20 cellular contexts compared by ENCODE assay signal in genomic region chr17:43442711-43443110, GRCh38. TPM values are rescaled to one million over a fixed set of nuclear protein-coding genes. Genes with fewer than 3 reads are reported as not detected.
A peak's percentile ranks its signal among the peaks of the same experiment; 100 is the strongest.
DNase-seq lines count a peak whose midpoint lies in the region; ATAC-seq and TF ChIP-seq lines count a peak whose summit lies in the region.
"Had no signal": no experiment of that assay in that cellular context is flagged by ENCODE, and none has a peak within 500 bp of the region (broad histone marks: within the 10 kb centered on the region; RNA-seq: fewer than 3 reads in every experiment).

No MANE protein-coding gene starts in this region.

- no peak for TF ChIP-seq CTCF in fibroblast of the aortic adventitia (IDR thresholded peaks at IDR 0.05; ENCODE audit: insufficient read depth, low read length)
- TF ChIP-seq CTCF in omental fat pad (IDR thresholded peaks at IDR 0.05): no peak

- no peak overlapping the region for H3K4me3 ChIP-seq in fibroblast of the aortic adventitia (ENCODE audit: low read depth, low read length)
- H3K4me3 ChIP-seq: body of pancreas, ovary, SK-N-MC, vagina had no signal

- intact Hi-C loops in posterior cingulate gyrus (cut with DNase I): no loop called here

- ATAC-seq in SK-N-SH treated with all-trans-retinoic acid at 6 μM for 48 hours (peak; percentile 73), omental fat pad (ENCODE audit: low FRiP score) (peak; percentile 91)
- ATAC-seq: body of pancreas had no signal

- DNase-seq in EL: peak; percentile 50
- peak; percentile 79 for DNase-seq in fibroblast of the aortic adventitia (ENCODE audit: low read depth)
- no peak for DNase-seq in omental fat pad (ENCODE audit: low spot score)
- no peak for DNase-seq in activated gamma-delta T cell treated with Interleukin-2 at 50 U/mL for 16 hours
- no peak for DNase-seq in activated CD4-positive, alpha-beta T cell treated with anti-CD3 and anti-CD28 coated beads for 1 hour
- DNase-seq in GDM1 (lab: John Stamatoyannopoulos, UW): no peak
- no peak for DNase-seq in posterior cingulate gyrus
- DNase-seq: activated effector memory CD4-positive, alpha-beta T cell treated with Interleukin-2 at 50 U/mL for 16 hours; body of pancreas; C1 segment of cervical spinal cord; DMS79; effector CD4-positive, alpha-beta T cell; NCI-H1105; NCI-H2171 treated with DMSO at 0.1 percent for 48 hours; NK-92 treated with Interleukin-12 subunit alpha and Interleukin-12 subunit beta, amount 100 ng/mL, for 24 hours; stimulated activated naive CD4-positive, alpha-beta T cell treated with Interleukin-2 at 50 U/mL for 16 hours had no signal

TF ChIP-seq in SK-N-SH treated with all-trans-retinoic acid at 6 μM for 48 hours, 23 proteins besides CTCF, POLR2A, EP300 and RAD21:
- TF ChIP-seq ISL1 (CRISPR knock-in tag; IDR thresholded peaks at IDR 0.05): no peak
- no peak for TF ChIP-seq ZNF565 (CRISPR knock-in tag; conservative IDR thresholded peaks at IDR 0.05; ENCODE audit: low read depth)
- TF ChIP-seq PATZ1 (CRISPR knock-in tag; IDR thresholded peaks at IDR 0.05; ENCODE audit: borderline replicate concordance): no peak
TF ChIP-seq in SK-N-SH treated with all-trans-retinoic acid at 6 μM for 48 hours: peak in this region for 0.

RNA-seq across cellular contexts. Expression of gene DHX8, which starts 41.1 kb away (rescaled TPM):
- total RNA-seq in fibroblast of the aortic adventitia (ENCODE audit: low replicate concordance) (44.1 and 58.4 TPM in 2 replicates), omental fat pad (10 to 100 TPM; 22.5 to 48.5 (median 31.9) TPM)

RNA-seq across cellular contexts. Expression of gene ARL4D, which starts 43.9 kb away (rescaled TPM):
- total RNA-seq in fibroblast of the aortic adventitia (ENCODE audit: low replicate concordance) (22.2 and 70.8 TPM in 2 replicates), omental fat pad (10 to 100 TPM; 11.8 to 42.8 (median 27.1) TPM)

Comparison
In these comparisons a context has a peak if more than half of its experiments do, and no peak if none do; other contexts are left out.
1. DNase-seq: peak in EL (single experiment) and fibroblast of the aortic adventitia (single experiment); none in omental fat pad (single experiment), activated gamma-delta T cell treated with Interleukin-2 at 50 U/mL for 16 hours (single experiment), activated CD4-positive, alpha-beta T cell treated with anti-CD3 and anti-CD28 coated beads for 1 hour (single experiment), GDM1 (single experiment) and posterior cingulate gyrus (0 of 10).